9 cellular contexts compared by ENCODE assay signal in genomic region chr12:76777765-76778216, GRCh38. TPM values are rescaled to one million over a fixed set of nuclear protein-coding genes. Genes with fewer than 3 reads are reported as not detected.
DNase-seq lines count a peak whose midpoint lies in the region; ATAC-seq and TF ChIP-seq lines count a peak whose summit lies in the region.
"Had no signal": no experiment of that assay in that cellular context is flagged by ENCODE, and none has a peak within 500 bp of the region (broad histone marks: within the 10 kb centered on the region; RNA-seq: fewer than 3 reads in every experiment).

No MANE protein-coding gene starts in this region.

- DNase-seq in activated CD4-positive, alpha-beta T cell treated with anti-CD3 and anti-CD28 coated beads, Interleukin-2, amount 10 ng/mL, durations not matched to agents 24 days and 14 days: no peak
- DNase-seq in activated CD4-positive, alpha-beta T cell treated with anti-CD3 and anti-CD28 coated beads, Interleukin-2, amount 50 U/mL, for 4 hours: no peak
- DNase-seq in NOMO-1 treated with dmso at 0.1 percent for 144 hours (lab: John Stamatoyannopoulos, UW; ENCODE audit: unreplicated experiment) (peak; percentile 46), spleen (no peak), SW 1271 (lab: John Stamatoyannopoulos, UW) (no peak), DMS79 (lab: John Stamatoyannopoulos, UW) (no peak), cortex of kidney (lab: John Stamatoyannopoulos, UW) (no peak)

- H3K36me3 ChIP-seq in spleen: peaks cover 0 to 10% (median 0%) of the 10 kb centered on the region in 6 donors

- peaks cover 0 to 1% (median 0%) of the 10 kb centered on the region in 8 donors for H3K9me3 ChIP-seq in spleen

- H3K27me3 ChIP-seq in spleen (replicated peaks in 1 of 7): no peaks in the 10 kb centered on the region

- no peaks in the 10 kb centered on the region for H3K27me3 Mint-ChIP-seq in activated CD4-positive, alpha-beta T cell treated with anti-CD3 and anti-CD28 coated beads, Interleukin-2, amount 10 ng/mL, durations not matched to agents 24 days and 14 days

- H3K4me1 ChIP-seq in spleen: peaks cover 0 to 73% (median 37%) of the 10 kb centered on the region in 6 donors

- ATAC-seq in HG02840 (IDR thresholded peaks at IDR 0.05; ENCODE audit: low FRiP score, unreplicated experiment): peak; percentile 99
- ATAC-seq: left lobe of liver had no signal

- intact Hi-C loops in activated CD4-positive, alpha-beta T cell treated with anti-CD3 and anti-CD28 coated beads, Interleukin-2, amount 10 ng/mL, durations not matched to agents 24 days and 14 days (cut with micrococcal nuclease): loop anchor here (10.0 kb wide), 1 partner anchor 433 kb away; the partner anchor contains the start of gene BBS10
- intact Hi-C loops in spleen (cut with DNase I; ENCODE audit: low total_unique reads): no loop called here

- peak overlapping the region in 5 of 8 donors; percentile 7 to 62 (median 53) for H3K27ac ChIP-seq in spleen

- WGBS in spleen, 5 donors: 44 to 53% (median 47%) methylated on average over 5 of the region's 5 CpGs

- no peak for TF ChIP-seq POLR2A in spleen (IDR thresholded peaks at IDR 0.05)

- peak overlapping the region in 1 of 8 donors; percentile 7 for H3K4me3 ChIP-seq in spleen

- peak overlapping the region; percentile 10 for H3K4me3 Mint-ChIP-seq in activated CD4-positive, alpha-beta T cell treated with anti-CD3 and anti-CD28 coated beads, Interleukin-2, amount 10 ng/mL, durations not matched to agents 24 days and 14 days

- TF ChIP-seq CTCF in spleen (IDR thresholded peaks at IDR 0.05 in 8 of 11, conservative IDR thresholded peaks at IDR 0.05 in 3 of 11): no peak

- peaks cover 11% of the 10 kb centered on the region for H3K36me3 Mint-ChIP-seq in activated CD4-positive, alpha-beta T cell treated with anti-CD3 and anti-CD28 coated beads, Interleukin-2, amount 10 ng/mL, durations not matched to agents 24 days and 14 days (ENCODE audit: low read depth)

- no peak overlapping the region for H3K27ac Mint-ChIP-seq in activated CD4-positive, alpha-beta T cell treated with anti-CD3 and anti-CD28 coated beads, Interleukin-2, amount 10 ng/mL, durations not matched to agents 24 days and 14 days

- H3K4me1 Mint-ChIP-seq in activated CD4-positive, alpha-beta T cell treated with anti-CD3 and anti-CD28 coated beads, Interleukin-2, amount 10 ng/mL, durations not matched to agents 24 days and 14 days: peaks cover 22% of the 10 kb centered on the region

- no peaks in the 10 kb centered on the region for H3K9me3 Mint-ChIP-seq in activated CD4-positive, alpha-beta T cell treated with anti-CD3 and anti-CD28 coated beads, Interleukin-2, amount 10 ng/mL, durations not matched to agents 24 days and 14 days

RNA-seq across cellular contexts. Expression of gene ZDHHC17, which starts 13.9 kb away (rescaled TPM):
- 24.6 and 31.2 TPM in 2 replicates for total RNA-seq in activated CD4-positive, alpha-beta T cell treated with anti-CD3 and anti-CD28 coated beads, Interleukin-2, amount 10 ng/mL, durations not matched to agents 24 days and 14 days
- total RNA-seq in spleen: 10 to 100 TPM; 37.9 to 69.4 (median 49.7) TPM
- 10 to 100 TPM; 10.1 to 13.4 (median 12.5) TPM for polyA plus RNA-seq in spleen
